ENCODE assay signal across 23 cellular contexts in genomic region chr2:130843321-130843985, GRCh38. TPM values are rescaled to one million over a fixed set of nuclear protein-coding genes. Genes with fewer than 3 reads are reported as not detected.
DNase-seq lines count a peak whose midpoint lies in the region; ATAC-seq and TF ChIP-seq lines count a peak whose summit lies in the region.
"Had no signal": no experiment of that assay in that cellular context is flagged by ENCODE, and none has a peak within 500 bp of the region (broad histone marks: within the 10 kb centered on the region; RNA-seq: fewer than 3 reads in every experiment).

No MANE protein-coding gene starts in this region.

- H3K36me3 ChIP-seq in BLaER1 = no peaks in the 10 kb centered on the region
- no peaks in the 10 kb centered on the region for H3K36me3 ChIP-seq in GM23338 (ENCODE audit: insufficient read depth)
- no peaks in the 10 kb centered on the region for H3K36me3 ChIP-seq in neuronal stem cell (replicated peaks in 1 of 2; ENCODE audit: control insufficient read depth in 2 of 2, insufficient read depth in 2 of 2, low read length in 2 of 2)
- H3K36me3 ChIP-seq in uterus = no peaks in the 10 kb centered on the region
- H3K36me3 ChIP-seq in mesendoderm (ENCODE audit: control insufficient read depth, insufficient read depth, low read length) = no peaks in the 10 kb centered on the region
- H3K36me3 ChIP-seq: BLaER1 treated with 17β-estradiol and CSF1 and Interleukin-3, amounts not matched to agents 10 nM and 100 nM; MG63 had no signal

- no peak overlapping the region for H3K14ac ChIP-seq in neuronal stem cell (ENCODE audit: low read length)

- no peaks in the 10 kb centered on the region for H3K79me2 ChIP-seq in GM23338 (replicated peaks; ENCODE audit: insufficient read depth)
- no peaks in the 10 kb centered on the region for H3K79me2 ChIP-seq in mesendoderm (ENCODE audit: control insufficient read depth, insufficient read depth, low read length)

- H3K4me3 Mint-ChIP-seq in GM23338 = no peak overlapping the region; the same call in 2 of the 3 replicates
- H3K4me3 Mint-ChIP-seq: CD4-positive, alpha-beta T cell had no signal

- no peak overlapping the region for H2BK12ac ChIP-seq in neuronal stem cell (ENCODE audit: low read length)

- H4K5ac ChIP-seq in mesendoderm (ENCODE audit: low read length) = no peak overlapping the region

- no peak overlapping the region for H2AFZ ChIP-seq in GM23338
- H2AFZ ChIP-seq in neuronal stem cell (ENCODE audit: low read length) = no peak overlapping the region

- no peak overlapping the region for H4K91ac ChIP-seq in neuronal stem cell (ENCODE audit: low read depth, low read length, poor library complexity)

- peak overlapping the region; percentile 19 for H2BK120ac ChIP-seq in neuronal stem cell (ENCODE audit: low read depth, low read length)
- H2BK120ac ChIP-seq in mesendoderm (ENCODE audit: low read depth, low read length) = no peak overlapping the region

- intact Hi-C loops in uterus (cut with DNase I; ENCODE audit: low total_unique reads) = no loop called here

- H3K27me3 ChIP-seq in BLaER1 (peaks cover 16% of the 10 kb centered on the region), GM23338 (ENCODE audit: insufficient read depth) (peaks cover 3% of the 10 kb centered on the region), neuronal stem cell (ENCODE audit: control insufficient read depth in 3 of 3, insufficient read depth in 3 of 3, low read depth in 1 of 3, low read length in 3 of 3) (peaks cover 0 to 20% (median 0%) of the 10 kb centered on the region in 3 experiments), uterus (no peaks in the 10 kb centered on the region), mesendoderm (ENCODE audit: insufficient read depth, low read length, poor library complexity) (no peaks in the 10 kb centered on the region)
- H3K27me3 ChIP-seq: MG63 had no signal

- H3K4me3 ChIP-seq in BLaER1 = no peak overlapping the region
- no peak overlapping the region for H3K4me3 ChIP-seq in GM23338
- no peak overlapping the region for H3K4me3 ChIP-seq in neuronal stem cell (ENCODE audit: low read length in 2 of 2)
- no peak overlapping the region for H3K4me3 ChIP-seq in uterus
- H3K4me3 ChIP-seq in mesendoderm (ENCODE audit: low read length) = no peak overlapping the region
- H3K4me3 ChIP-seq: BLaER1 treated with 17β-estradiol and CSF1 and Interleukin-3, amounts not matched to agents 10 nM and 100 nM; GM12878; MG63; SK-N-MC had no signal

- H3K18ac ChIP-seq in neuronal stem cell (ENCODE audit: low read length) = peak overlapping the region; percentile 81
- H3K18ac ChIP-seq in mesendoderm (ENCODE audit: low read length) = no peak overlapping the region

- peak overlapping the region; percentile 76 for H2AK5ac ChIP-seq in neuronal stem cell (ENCODE audit: low read depth, low read length)
- H2AK5ac ChIP-seq in mesendoderm (ENCODE audit: low read length) = no peak overlapping the region

- 0 out of 2 replicates have a peak overlapping the region, but pooled peaks have one; percentile 7 for H3K4me2 ChIP-seq in BLaER1
- H3K4me2 ChIP-seq in GM23338 = no peak overlapping the region
- no peak overlapping the region for H3K4me2 ChIP-seq in neuronal stem cell (ENCODE audit: insufficient read depth, low read length, poor library complexity, severe bottlenecking)
- H3K4me2 ChIP-seq in mesendoderm (ENCODE audit: low read length) = no peak overlapping the region

- peaks cover 9% of the 10 kb centered on the region for H3K27me3 Mint-ChIP-seq in GM23338 (ENCODE audit: insufficient read depth, low read depth, poor library complexity)

- no peak overlapping the region for H3K27ac Mint-ChIP-seq in GM23338
- H3K27ac Mint-ChIP-seq: CD4-positive, alpha-beta T cell had no signal

- H3K4me1 ChIP-seq in BLaER1 = peaks cover 57% of the 10 kb centered on the region
- H3K4me1 ChIP-seq in GM23338 (ENCODE audit: insufficient read depth) = no peaks in the 10 kb centered on the region
- H3K4me1 ChIP-seq in neuronal stem cell (ENCODE audit: control insufficient read depth in 2 of 2, insufficient read depth in 1 of 2, low read depth in 1 of 2, low read length in 2 of 2) = peaks cover 0 to 13% of the 10 kb centered on the region in 2 donors
- no peaks in the 10 kb centered on the region for H3K4me1 ChIP-seq in uterus
- no peaks in the 10 kb centered on the region for H3K4me1 ChIP-seq in mesendoderm (ENCODE audit: control insufficient read depth, low read depth, low read length)

- WGBS in neuronal stem cell (ENCODE audit: extremely low coverage in 2 of 2, insufficient read length in 2 of 2, insufficient replicate concordance in 1 of 2), 2 donors = no CpG with 5 or more reads among the region's 12 CpGs
- WGBS in mesendoderm (ENCODE audit: extremely low coverage, insufficient coverage, low lambda C conversion rate) = no CpG with 5 or more reads among the region's 12 CpGs

- TF ChIP-seq CTCF in GM23338 (conservative IDR thresholded peaks at IDR 0.05; ENCODE audit: low read depth in 2 of 2) (no peak), uterus (IDR thresholded peaks at IDR 0.05) (no peak)

- no peaks in the 10 kb centered on the region for H4K20me1 ChIP-seq in BLaER1
- H4K20me1 ChIP-seq in GM23338 (replicated peaks; ENCODE audit: insufficient read depth) = no peaks in the 10 kb centered on the region

- H2BK15ac ChIP-seq in neuronal stem cell (ENCODE audit: low read length) (peak overlapping the region; percentile 39), mesendoderm (replicated peaks; ENCODE audit: low read depth) (no peak overlapping the region)

- H3F3A ChIP-seq in GM23338 (replicated peaks; ENCODE audit: low read depth) = no peaks in the 10 kb centered on the region

- no peak overlapping the region for H4K8ac ChIP-seq in neuronal stem cell (ENCODE audit: low read depth, low read length)
- no peak overlapping the region for H4K8ac ChIP-seq in mesendoderm (ENCODE audit: low read depth, low read length)

- peak; percentile 10 for ATAC-seq in GM23338
- ATAC-seq in GM19324 (IDR thresholded peaks at IDR 0.05; ENCODE audit: low FRiP score, unreplicated experiment) = no peak
- ATAC-seq: Panc1 had no signal

- H3K9me2 ChIP-seq in GM23338 (ENCODE audit: insufficient read depth) = no peaks in the 10 kb centered on the region

- no peak for TF ChIP-seq POLR2A in uterus (IDR thresholded peaks at IDR 0.05)

- H3K9me3 ChIP-seq in BLaER1 (no peaks in the 10 kb centered on the region), neuronal stem cell (replicated peaks in 1 of 2; ENCODE audit: control insufficient read depth in 2 of 2, insufficient read depth in 1 of 2, low read depth in 1 of 2, low read length in 2 of 2) (no peaks in the 10 kb centered on the region), uterus (no peaks in the 10 kb centered on the region)
- H3K9me3 ChIP-seq: BLaER1 treated with 17β-estradiol and CSF1 and Interleukin-3, amounts not matched to agents 10 nM and 100 nM; MG63 had no signal

- H2BK5ac ChIP-seq in neuronal stem cell (ENCODE audit: low read length) = peak overlapping the region; percentile 33
- H2BK5ac ChIP-seq in mesendoderm (ENCODE audit: low read length) = no peak overlapping the region

- H3K9ac ChIP-seq in BLaER1 = no peak overlapping the region
- H3K9ac ChIP-seq in neuronal stem cell (ENCODE audit: low read depth, low read length, poor library complexity) = no peak overlapping the region
- no peak overlapping the region for H3K9ac ChIP-seq in mesendoderm (ENCODE audit: low read length)
- H3K9ac ChIP-seq: BLaER1 treated with 17β-estradiol and CSF1 and Interleukin-3, amounts not matched to agents 10 nM and 100 nM had no signal

- H3K56ac ChIP-seq in mesendoderm (ENCODE audit: low read length) = no peak overlapping the region

- no peak for DNase-seq in GM23338 (ENCODE audit: low spot score)
- DNase-seq in NCI-H69 (lab: John Stamatoyannopoulos, UW) = peak; percentile 77
- DNase-seq in neuronal stem cell (ENCODE audit: low spot score) = no peak
- no peak for DNase-seq in uterus
- no peak for DNase-seq in mesendoderm
- DNase-seq: CD4-positive, alpha-beta T cell; DMS79; EL; GDM1; KBM-7; MG63; NCI-H1105 treated with DMSO at 0.1 percent for 48 hours; NCI-H146; NCI-H2029 treated with DMSO at 0.1 percent for 48 hours; NCI-H226; NCI-H510A treated with DMSO at 0.1 percent for 48 hours; SIG-M5 had no signal

- no peaks in the 10 kb centered on the region for H3K36me3 Mint-ChIP-seq in GM23338 (ENCODE audit: low read depth)

- H3K79me1 ChIP-seq in neuronal stem cell (ENCODE audit: low read depth, low read length) (peaks cover 6% of the 10 kb centered on the region), mesendoderm (ENCODE audit: low read length) (no peaks in the 10 kb centered on the region)

- no peaks in the 10 kb centered on the region for H3K9me3 Mint-ChIP-seq in GM23338
- H3K9me3 Mint-ChIP-seq: CD4-positive, alpha-beta T cell had no signal

- H3K27ac ChIP-seq in BLaER1 (no peak overlapping the region), GM23338 (ENCODE audit: low read depth) (no peak overlapping the region), neuronal stem cell (replicated peaks; ENCODE audit: low read length) (no peak overlapping the region), uterus (no peak overlapping the region), mesendoderm (ENCODE audit: low read depth, low read length) (no peak overlapping the region)
- H3K27ac ChIP-seq: BLaER1 treated with 17β-estradiol and CSF1 and Interleukin-3, amounts not matched to agents 10 nM and 100 nM; SK-N-MC had no signal

- H3K23ac ChIP-seq in neuronal stem cell (ENCODE audit: low read depth, low read length, poor library complexity) = no peak overlapping the region
- H3K23ac ChIP-seq in mesendoderm (ENCODE audit: low read length) = no peak overlapping the region

- H3K4ac ChIP-seq in neuronal stem cell (ENCODE audit: low read length) (peak overlapping the region; percentile 46), mesendoderm (ENCODE audit: low read depth, low read length) (no peak overlapping the region)

- peaks cover 13% of the 10 kb centered on the region for H3K4me1 Mint-ChIP-seq in GM23338

TF ChIP-seq in GM23338, 12 proteins besides CTCF, POLR2A, EP300 and RAD21 (continues in another document):
- TF ChIP-seq CREB1 (CRISPR knock-in tag; IDR thresholded peaks at IDR 0.05; ENCODE audit: low read depth) (no peak), STAT1 (IDR thresholded peaks at IDR 0.05; ENCODE audit: unreplicated experiment) (no peak), POLR2AphosphoS5 (IDR thresholded peaks at IDR 0.05; ENCODE audit: low read depth) (no peak)

RNA-seq across cellular contexts. Expression of gene ARHGEF4, which starts 6.7 kb away (rescaled TPM):
- 11.8 and 16.6 TPM in 2 replicates for total RNA-seq in GM23338 (2014; rRNA removed; shearing (Covaris generic))
- polyA plus RNA-seq in GM23338 (2016; fragmentation: Nextera tagmentation; extraction: Ambion mirVana) = 4.6 and 6.9 TPM in 2 replicates
- polyA plus RNA-seq in neuronal stem cell (2013, experiment 1 of 2) = 38.1 TPM
- 36.3 TPM for polyA plus RNA-seq in neuronal stem cell (2013, experiment 2 of 2)
- 10 to 100 TPM in 2 of 4 donors, 1 to 10 TPM in 2; 1.8 to 26.2 (median 9.6) TPM for total RNA-seq in uterus
- 3.3 TPM for polyA plus RNA-seq in mesendoderm (2013, experiment 1 of 2)
- polyA plus RNA-seq in mesendoderm (2013, experiment 2 of 2) = 3.3 TPM
